In the genomic region with DNA sequence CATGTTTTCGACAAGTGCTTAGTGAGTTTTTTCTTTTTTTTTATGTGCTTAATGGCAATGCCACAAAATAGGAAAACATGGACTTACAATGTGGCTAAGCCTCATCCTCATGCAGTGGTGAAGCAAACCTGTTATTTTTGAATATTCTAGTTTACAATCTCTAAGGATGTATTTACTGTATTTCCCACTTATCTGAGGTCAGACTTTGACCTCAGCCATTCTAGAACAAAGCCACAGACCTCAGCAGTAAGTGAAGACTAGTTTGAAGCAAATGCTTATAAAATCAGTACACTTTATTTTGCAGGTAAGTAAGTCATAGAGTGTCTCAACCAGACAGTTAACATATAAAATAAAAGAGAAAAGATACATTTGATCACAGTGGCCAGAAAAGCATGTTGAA, we compare ENCODE assay signal across 1 cellular context.
TF ChIP-seq lines count a peak whose summit lies in the region.

No MANE protein-coding gene starts in this region.

TF ChIP-seq in GM23338, 12 proteins besides CTCF, POLR2A, EP300 and RAD21 (continued from another document):
- TF ChIP-seq, protein P1, sequence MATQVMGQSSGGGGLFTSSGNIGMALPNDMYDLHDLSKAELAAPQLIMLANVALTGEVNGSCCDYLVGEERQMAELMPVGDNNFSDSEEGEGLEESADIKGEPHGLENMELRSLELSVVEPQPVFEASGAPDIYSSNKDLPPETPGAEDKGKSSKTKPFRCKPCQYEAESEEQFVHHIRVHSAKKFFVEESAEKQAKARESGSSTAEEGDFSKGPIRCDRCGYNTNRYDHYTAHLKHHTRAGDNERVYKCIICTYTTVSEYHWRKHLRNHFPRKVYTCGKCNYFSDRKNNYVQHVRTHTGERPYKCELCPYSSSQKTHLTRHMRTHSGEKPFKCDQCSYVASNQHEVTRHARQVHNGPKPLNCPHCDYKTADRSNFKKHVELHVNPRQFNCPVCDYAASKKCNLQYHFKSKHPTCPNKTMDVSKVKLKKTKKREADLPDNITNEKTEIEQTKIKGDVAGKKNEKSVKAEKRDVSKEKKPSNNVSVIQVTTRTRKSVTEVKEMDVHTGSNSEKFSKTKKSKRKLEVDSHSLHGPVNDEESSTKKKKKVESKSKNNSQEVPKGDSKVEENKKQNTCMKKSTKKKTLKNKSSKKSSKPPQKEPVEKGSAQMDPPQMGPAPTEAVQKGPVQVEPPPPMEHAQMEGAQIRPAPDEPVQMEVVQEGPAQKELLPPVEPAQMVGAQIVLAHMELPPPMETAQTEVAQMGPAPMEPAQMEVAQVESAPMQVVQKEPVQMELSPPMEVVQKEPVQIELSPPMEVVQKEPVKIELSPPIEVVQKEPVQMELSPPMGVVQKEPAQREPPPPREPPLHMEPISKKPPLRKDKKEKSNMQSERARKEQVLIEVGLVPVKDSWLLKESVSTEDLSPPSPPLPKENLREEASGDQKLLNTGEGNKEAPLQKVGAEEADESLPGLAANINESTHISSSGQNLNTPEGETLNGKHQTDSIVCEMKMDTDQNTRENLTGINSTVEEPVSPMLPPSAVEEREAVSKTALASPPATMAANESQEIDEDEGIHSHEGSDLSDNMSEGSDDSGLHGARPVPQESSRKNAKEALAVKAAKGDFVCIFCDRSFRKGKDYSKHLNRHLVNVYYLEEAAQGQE (IDR thresholded peaks at IDR 0.05; ENCODE audit: unreplicated experiment), result no peak
- TF ChIP-seq ETS1 (IDR thresholded peaks at IDR 0.05) (no peak), ZNF462 (CRISPR knock-in tag; IDR thresholded peaks at IDR 0.05) (no peak), CREB1 (CRISPR knock-in tag; IDR thresholded peaks at IDR 0.05; ENCODE audit: low read depth) (no peak)
